In genomic region chr12:90773526-90773925, GRCh38 we compare ENCODE assay signal across 21 cellular contexts.
"Had no signal": no experiment of that assay in that cellular context is flagged by ENCODE, and none has a peak within 500 bp of the region (broad histone marks: within the 10 kb centered on the region; RNA-seq: fewer than 3 reads in every experiment).

No MANE protein-coding gene starts in this region.

- DNase-seq: activated CD4-positive, alpha-beta T cell treated with anti-CD3 and anti-CD28 coated beads for 1 hour; activated CD4-positive, alpha-beta T cell treated with anti-CD3 and anti-CD28 coated beads, Interleukin-2, amount 50 U/mL, for 4 hours; activated gamma-delta T cell; adrenal gland; cortex of kidney; effector CD4-positive, alpha-beta T cell; heart left ventricle; immature natural killer cell; naive thymus-derived CD4-positive, alpha-beta T cell; ovary; psoas muscle; right cardiac atrium; stimulated activated naive CD8-positive, alpha-beta T cell treated with anti-CD3 and anti-CD28 coated beads, Interleukin-15, Interleukin-2, amounts not matched to agents 100 U/mL and 50 U/mL, for 24 hours; substantia nigra; tibial artery; WERI-Rb-1 had no signal

- H3K4me3 ChIP-seq: adrenal gland, heart left ventricle, neural progenitor cell, ovary, psoas muscle, skin epidermis, tibial artery had no signal

- H3K36me3 Mint-ChIP-seq: activated naive CD4-positive, alpha-beta T cell treated with anti-CD3 and anti-CD28 coated beads, Interleukin-2, amount 50 U/mL, for 24 hours; immature natural killer cell; memory B cell; naive thymus-derived CD4-positive, alpha-beta T cell; neural progenitor cell had no signal

- H3K9me3 ChIP-seq: adrenal gland, heart left ventricle, ovary, psoas muscle, tibial artery had no signal

- H3K4me1 Mint-ChIP-seq: activated naive CD4-positive, alpha-beta T cell treated with anti-CD3 and anti-CD28 coated beads, Interleukin-2, amount 50 U/mL, for 24 hours; immature natural killer cell; memory B cell; naive thymus-derived CD4-positive, alpha-beta T cell; neural progenitor cell had no signal

- H3K4me3 Mint-ChIP-seq: activated naive CD4-positive, alpha-beta T cell treated with anti-CD3 and anti-CD28 coated beads, Interleukin-2, amount 50 U/mL, for 24 hours; immature natural killer cell; memory B cell; naive thymus-derived CD4-positive, alpha-beta T cell; neural progenitor cell had no signal

- H3K9me3 Mint-ChIP-seq: activated naive CD4-positive, alpha-beta T cell treated with anti-CD3 and anti-CD28 coated beads, Interleukin-2, amount 50 U/mL, for 24 hours; memory B cell; neural progenitor cell had no signal

- H3K36me3 ChIP-seq: adrenal gland, heart left ventricle, neural progenitor cell, ovary, tibial artery, WERI-Rb-1 had no signal

- ATAC-seq: esophagus mucosa; heart left ventricle; naive thymus-derived CD4-positive, alpha-beta T cell; psoas muscle; right cardiac atrium; stimulated activated naive CD8-positive, alpha-beta T cell treated with anti-CD3 and anti-CD28 coated beads, Interleukin-15, Interleukin-2, amounts not matched to agents 100 U/mL and 50 U/mL, for 24 hours had no signal

- H3K27ac Mint-ChIP-seq: activated naive CD4-positive, alpha-beta T cell treated with anti-CD3 and anti-CD28 coated beads, Interleukin-2, amount 50 U/mL, for 24 hours; immature natural killer cell; memory B cell; naive thymus-derived CD4-positive, alpha-beta T cell; neural progenitor cell had no signal

- H3K4me1 ChIP-seq: adrenal gland, heart left ventricle, neural progenitor cell, psoas muscle, tibial artery had no signal

- H3K9ac ChIP-seq: neural progenitor cell had no signal

- H3K27me3 Mint-ChIP-seq: activated naive CD4-positive, alpha-beta T cell treated with anti-CD3 and anti-CD28 coated beads, Interleukin-2, amount 50 U/mL, for 24 hours; memory B cell; naive thymus-derived CD4-positive, alpha-beta T cell had no signal

- H3K27ac ChIP-seq: adrenal gland, heart left ventricle, neural progenitor cell, ovary, psoas muscle, skin epidermis, tibial artery, WERI-Rb-1 had no signal

- H3K27me3 ChIP-seq: adrenal gland, heart left ventricle, neural progenitor cell, ovary, tibial artery had no signal
